Comparison of ENCODE assay signal across 9 cellular contexts in genomic region chr2:184598313-184599053, GRCh38. TPM values are rescaled to one million over a fixed set of nuclear protein-coding genes. Genes with fewer than 3 reads are reported as not detected.
DNase-seq lines count a peak whose midpoint lies in the region; ATAC-seq and TF ChIP-seq lines count a peak whose summit lies in the region.
"Had no signal": no experiment of that assay in that cellular context is flagged by ENCODE, and none has a peak within 500 bp of the region (broad histone marks: within the 10 kb centered on the region; RNA-seq: fewer than 3 reads in every experiment).

TSS of gene ZNF804A (plus strand) at chr2:184598529. CDS start at chr2:184598960, 431 bp downstream.

- CTCF ChIA-PET in Panc1 (lab: Charles Lee), result no interaction called here

- H3K9me3 ChIP-seq in Panc1 (ENCODE audit: control insufficient read depth, insufficient read depth, low read depth, low read length), result no peaks in the 10 kb centered on the region
- H3K9me3 ChIP-seq in breast epithelium, result no peaks in the 10 kb centered on the region

- no peaks in the 10 kb centered on the region for H3K36me3 ChIP-seq in Panc1 (ENCODE audit: control insufficient read depth, insufficient read depth, low read length)
- no peaks in the 10 kb centered on the region for H3K36me3 ChIP-seq in breast epithelium

- TF ChIP-seq CTCF in Panc1 (IDR thresholded peaks at IDR 0.05), result no peak
- no peak for TF ChIP-seq CTCF in breast epithelium (IDR thresholded peaks at IDR 0.05)

- H3K27me3 ChIP-seq in Panc1 (ENCODE audit: control insufficient read depth, insufficient read depth, low read length), result no peaks in the 10 kb centered on the region
- peaks cover 0 to 15% of the 10 kb centered on the region in 2 donors for H3K27me3 ChIP-seq in breast epithelium

- POLR2A ChIA-PET in Panc1 (lab: Charles Lee), result no interaction called here

- peak; percentile 88 for ATAC-seq in GM21528 (IDR thresholded peaks at IDR 0.05; ENCODE audit: low FRiP score, unreplicated experiment)
- peak; percentile 86 for ATAC-seq in Panc1
- ATAC-seq in sciatic nerve, result peak; percentile 49

- no TSS peak for BruUV-seq in Panc1 (replicated peaks; lab: Mats Ljungman, UMichigan)

- no peak for TF ChIP-seq POLR2A in breast epithelium (IDR thresholded peaks at IDR 0.05)

- H3K27ac ChIP-seq in Panc1 (ENCODE audit: low read length) (peak within 1 kb of the TSS; percentile 72), breast epithelium (no peak within 1 kb of the TSS)
- H3K27ac ChIP-seq: 22Rv1 had no signal

- intact Hi-C loops in Panc1 (cut with micrococcal nuclease; ENCODE audit: unreplicated experiment) (no loop called here), breast epithelium (cut with DNase I; ENCODE audit: low total_unique reads) (no loop called here), sciatic nerve (cut with DNase I) (no loop called here)

- in situ Hi-C loops in Panc1 (cut with HindIII; ENCODE audit: low pct_unique_long_range_greater_than_20kb, low sequenced_read_pairs), result no loop called here

- DNase-seq in NCI-H1417 (lab: John Stamatoyannopoulos, UW), result peak; percentile 60 to 85 (median 79)
- DNase-seq in NCI-H1417 treated with DMSO at 0.1 percent for 48 hours (lab: John Stamatoyannopoulos, UW), result no peak
- DNase-seq in HS-5 (ENCODE audit: low read depth), result peak; percentile 30
- no peak for DNase-seq in Panc1 (ENCODE audit: low read depth, low spot score)
- DNase-seq in breast epithelium (ENCODE audit: low spot score in 2 of 2), result no peak
- DNase-seq in iPS-NIHi11 (ENCODE audit: low spot score), result peak; percentile 70
- DNase-seq in sciatic nerve (ENCODE audit: low spot score), result peak; percentile 62

- peaks cover 9% of the 10 kb centered on the region for H3K4me1 ChIP-seq in Panc1 (ENCODE audit: control insufficient read depth, insufficient read depth, low read length)
- no peaks in the 10 kb centered on the region for H3K4me1 ChIP-seq in breast epithelium

- H3K4me3 ChIP-seq in Panc1 (ENCODE audit: low read depth in 2 of 2, low read length in 2 of 2) (peak within 1 kb of the TSS; percentile 62 to 64), breast epithelium (peak within 1 kb of the TSS; percentile 51 to 74 (median 58))

RNA-seq across cellular contexts. Expression of gene ZNF804A, which starts in this region (rescaled TPM):
- 2.2 TPM for total RNA-seq in Panc1 (2021; ENCODE audit: unreplicated experiment)
- polyA plus RNA-seq in Panc1 (2012; ENCODE audit: insufficient read length), result 0.64 TPM
- total RNA-seq in breast epithelium, result under 1 TPM; under 0.01 to 0.29 (median 0.16) TPM
- 0.13 TPM for total RNA-seq in sciatic nerve

Comparison
In these comparisons a context has a peak if more than half of its experiments do, and no peak if none do; other contexts are left out.
1. DNase-seq: peak in NCI-H1417 (3 of 3), HS-5 (single experiment) and iPS-NIHi11 (single experiment); none in NCI-H1417 treated with DMSO at 0.1 percent for 48 hours (single experiment), Panc1 (single experiment) and breast epithelium (0 of 2).
2. Peak in DNase-seq and ATAC-seq in sciatic nerve; RNA of the gene not detected or under 1 TPM.
3. Peak in every context shown above with its lines, with median percentiles within 50 percentile points of each other: ATAC-seq.